In genomic region chr4:7051905-7052304, GRCh38 we compare ENCODE assay signal across 19 cellular contexts.
"Had no signal": no experiment of that assay in that cellular context is flagged by ENCODE, and none has a peak within 500 bp of the region (broad histone marks: within the 10 kb centered on the region; RNA-seq: fewer than 3 reads in every experiment).

No MANE protein-coding gene starts in this region.

- H3K27me3 Mint-ChIP-seq: central memory CD8-positive, alpha-beta T cell; memory B cell; naive B cell; stimulated activated memory B cell treated with anti-CD40 and anti-IgM and Interleukin-4, amounts not matched to agents 10 μg/mL and 1 μg/mL and 100 μg/mL, for 72 hours; stimulated activated naive CD8-positive, alpha-beta T cell treated with anti-CD3 and anti-CD28 coated beads, Interleukin-15, amount 100 ng/mL, for 72 hours had no signal

- H3K9me3 ChIP-seq: heart left ventricle, left lung, lower lobe of right lung, right atrium auricular region, thoracic aorta, transverse colon had no signal

- ATAC-seq: esophagus mucosa; heart left ventricle; left lung; lower lobe of right lung; stimulated activated memory B cell treated with anti-CD40 and anti-IgM and Interleukin-4, amounts not matched to agents 10 μg/mL and 1 μg/mL and 100 μg/mL, for 72 hours; stimulated activated naive CD8-positive, alpha-beta T cell treated with anti-CD3 and anti-CD28 coated beads, Interleukin-15, amount 100 ng/mL, for 72 hours had no signal

- H3K27ac ChIP-seq: thoracic aorta had no signal

- H3K27ac Mint-ChIP-seq: memory B cell; naive B cell; stimulated activated memory B cell treated with anti-CD40 and anti-IgM and Interleukin-4, amounts not matched to agents 10 μg/mL and 1 μg/mL and 100 μg/mL, for 72 hours had no signal

- H3K27me3 ChIP-seq: heart left ventricle, left lung, right atrium auricular region, transverse colon had no signal

- H3K4me3 ChIP-seq: heart left ventricle, left lung, lower lobe of right lung, right atrium auricular region, thoracic aorta, transverse colon had no signal

- DNase-seq: cortex of kidney; effector memory CD4-positive, alpha-beta T cell; hippocampal formation; lower lobe of right lung; naive B cell; small intestine; stimulated activated CD4-positive, alpha-beta T cell treated with anti-CD3 and anti-CD28 coated beads, Interleukin-4, amount 100 ng/mL, for 1 hour; stimulated activated naive CD8-positive, alpha-beta T cell treated with anti-CD3 and anti-CD28 coated beads, Interleukin-15, amount 100 ng/mL, for 72 hours; transverse colon had no signal

- H3K4me3 Mint-ChIP-seq: central memory CD8-positive, alpha-beta T cell; memory B cell; mesothelial cell of epicardium; naive B cell; nephron; stimulated activated memory B cell treated with anti-CD40 and anti-IgM and Interleukin-4, amounts not matched to agents 10 μg/mL and 1 μg/mL and 100 μg/mL, for 72 hours; stimulated activated naive CD8-positive, alpha-beta T cell treated with anti-CD3 and anti-CD28 coated beads, Interleukin-15, amount 100 ng/mL, for 72 hours had no signal

- H3K9me3 Mint-ChIP-seq: central memory CD8-positive, alpha-beta T cell; memory B cell; mesothelial cell of epicardium; naive B cell; nephron; stimulated activated memory B cell treated with anti-CD40 and anti-IgM and Interleukin-4, amounts not matched to agents 10 μg/mL and 1 μg/mL and 100 μg/mL, for 72 hours; stimulated activated naive CD8-positive, alpha-beta T cell treated with anti-CD3 and anti-CD28 coated beads, Interleukin-15, amount 100 ng/mL, for 72 hours had no signal
